In the genomic region with DNA sequence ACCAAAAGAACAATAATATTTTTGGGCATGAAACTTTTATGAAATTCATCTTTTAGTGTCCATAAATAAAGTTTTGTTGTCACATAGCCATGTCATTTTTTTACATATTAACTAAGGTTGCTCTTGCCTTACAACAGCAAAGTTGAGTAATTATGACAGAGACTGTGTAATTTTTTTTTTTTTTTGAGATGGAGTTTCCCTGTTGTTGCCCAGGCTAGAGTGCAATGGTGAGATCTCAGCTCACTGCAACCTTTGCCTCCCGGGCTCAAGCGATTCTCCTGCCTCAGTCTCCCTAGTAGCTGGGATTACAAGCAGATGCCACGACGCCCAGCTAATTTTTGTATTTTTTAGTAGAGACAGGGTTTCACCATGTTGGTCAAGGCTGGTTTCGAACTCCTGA, we compare ENCODE assay signal across 5 cellular contexts.
DNase-seq lines count a peak whose midpoint lies in the region; ATAC-seq and TF ChIP-seq lines count a peak whose summit lies in the region.
"Not testable (repeated sequence)": the region's sequence is repeated elsewhere in the genome, so short reads cannot be mapped to it uniquely, and the experiment has no call there.

No MANE protein-coding gene starts in this region.

- H3K27me3 Mint-ChIP-seq in mesothelial cell of epicardium (ENCODE audit: low read depth); nephron (ENCODE audit: low read depth): not testable (repeated sequence)

- not testable (repeated sequence) for TF ChIP-seq POLR2A in right lobe of liver (IDR thresholded peaks at IDR 0.05)

- H3K27me3 ChIP-seq in liver (ENCODE audit: control insufficient read depth in 4 of 4, insufficient read depth in 4 of 4, low read length in 3 of 4); right lobe of liver: not testable (repeated sequence)

- H3K9me3 ChIP-seq in liver (ENCODE audit: control insufficient read depth in 4 of 4, low read length in 3 of 4); right lobe of liver: not testable (repeated sequence)

- H3K4me3 ChIP-seq in liver (ENCODE audit: low read depth in 1 of 3, low read length in 3 of 3); right lobe of liver: not testable (repeated sequence)

- H3K4me3 Mint-ChIP-seq in mesothelial cell of epicardium, nephron: not testable (repeated sequence)

- H3K27ac ChIP-seq in liver (ENCODE audit: low read depth in 1 of 2, low read length in 2 of 2) (peak overlapping the region; percentile 27 to 52), right lobe of liver (peak overlapping the region in 1 of 3 donors; percentile 41)

- H3K9me3 Mint-ChIP-seq in mesothelial cell of epicardium, nephron: not testable (repeated sequence)

- 73% methylated on average over 5 of the region's 5 CpGs for WGBS in liver
- 72% methylated on average over 5 of the region's 5 CpGs for whole genome bisulfite sequencing in right lobe of liver (ENCODE audit: insufficient coverage, low coverage, low lambda C conversion rate, missing lambda C conversion rate)

- H3K9ac ChIP-seq in liver (ENCODE audit: low read depth in 1 of 2, low read length in 2 of 2), result not testable (repeated sequence)

- not testable (repeated sequence) for DNase-seq in left lobe of liver (ENCODE audit: low spot score); right lobe of liver; mesothelial cell of epicardium (ENCODE audit: low spot score in 2 of 2, unreplicated experiment in 2 of 2)

- H3K27ac Mint-ChIP-seq in mesothelial cell of epicardium (peak overlapping the region; percentile 2), nephron (peak overlapping the region; percentile 88 to 96 (median 94))

- TF ChIP-seq CTCF in liver (IDR thresholded peaks at IDR 0.05; ENCODE audit: low read depth, low read length, missing input control); right lobe of liver (IDR thresholded peaks at IDR 0.05); mesothelial cell of epicardium (IDR thresholded peaks at IDR 0.05; ENCODE audit: unreplicated experiment); nephron (IDR thresholded peaks at IDR 0.05; ENCODE audit: unreplicated experiment in 3 of 3): not testable (repeated sequence)

- intact Hi-C loops in right lobe of liver (cut with DNase I), result not testable (repeated sequence)

- H3K4me1 Mint-ChIP-seq in mesothelial cell of epicardium (peaks cover 26% of the 10 kb centered on the region), nephron (peaks cover 63% of the 10 kb centered on the region)

- ATAC-seq in left lobe of liver (peak; percentile 48), right lobe of liver (peak in 3 of 4 donors; percentile 45 to 61 (median 53))

- not testable (repeated sequence) for TF ChIP-seq RAD21 in liver (IDR thresholded peaks at IDR 0.05)

- peaks cover 2 to 19% (median 11%) of the 10 kb centered on the region in 4 donors for H3K4me1 ChIP-seq in liver (ENCODE audit: control insufficient read depth in 4 of 4, insufficient read depth in 4 of 4, low read length in 3 of 4)
- peaks cover 0 to 16% (median 4%) of the 10 kb centered on the region in 4 donors for H3K4me1 ChIP-seq in right lobe of liver

- not testable (repeated sequence) for H3K36me3 Mint-ChIP-seq in mesothelial cell of epicardium; nephron (ENCODE audit: low read depth)

- H3K36me3 ChIP-seq in liver (ENCODE audit: control insufficient read depth in 4 of 4, insufficient read depth in 3 of 4, low read depth in 1 of 4, low read length in 3 of 4); right lobe of liver: not testable (repeated sequence)

TF ChIP-seq in liver, 16 proteins besides CTCF, POLR2A, EP300 and RAD21:
- TF ChIP-seq HNF4A (conservative IDR thresholded peaks at IDR 0.05), result peak in 1 of 2 donors; percentile 2
